ENCODE assay signal across 30 cellular contexts in the genomic region with DNA sequence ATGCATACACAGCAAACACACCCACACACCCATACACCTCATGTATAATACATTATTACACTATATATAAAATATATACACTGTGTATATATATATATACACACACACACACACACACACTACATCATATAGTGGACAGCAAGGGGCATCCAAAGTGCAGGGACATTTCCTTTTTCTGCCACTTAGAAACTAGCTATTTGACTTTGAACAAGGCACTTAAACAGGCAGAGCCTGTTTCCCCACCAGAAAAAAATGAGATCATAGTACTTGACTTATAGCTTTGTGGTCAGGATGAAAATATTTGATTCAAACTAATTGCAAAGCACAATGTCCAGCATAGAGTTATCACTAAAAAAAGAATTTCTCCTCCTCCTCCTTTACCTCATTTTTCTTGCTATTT.
"Had no signal": no experiment of that assay in that cellular context is flagged by ENCODE, and none has a peak within 500 bp of the region (broad histone marks: within the 10 kb centered on the region; RNA-seq: fewer than 3 reads in every experiment).

No MANE protein-coding gene starts in this region.

- DNase-seq: activated CD4-positive, alpha-beta memory T cell treated with anti-CD3 and anti-CD28 coated beads, Interleukin-2, amount 10 ng/mL, durations not matched to agents 7 days and 5 days; activated CD4-positive, alpha-beta T cell treated with anti-CD3 and anti-CD28 coated beads for 1 hour; activated CD4-positive, alpha-beta T cell treated with anti-CD3 and anti-CD28 coated beads for 48 hours; activated CD4-positive, CD25-positive, alpha-beta regulatory T cell; activated CD8-positive, alpha-beta memory T cell treated with anti-CD3 and anti-CD28 coated beads for 24 hours; activated CD8-positive, alpha-beta memory T cell treated with anti-CD3 and anti-CD28 coated beads, Interleukin-2, amount 10 ng/mL, durations not matched to agents 7 days and 5 days; activated CD8-positive, alpha-beta memory T cell treated with anti-CD3 and anti-CD28 coated beads, Interleukin-2, amount 50 U/mL, for 48 hours; activated effector memory CD4-positive, alpha-beta T cell treated with Interleukin-2 at 50 U/mL for 16 hours; activated naive CD4-positive, alpha-beta T cell treated with anti-CD3 and anti-CD28 coated beads, Interleukin-2, amount 10 ng/mL, durations not matched to agents 7 days and 5 days; activated naive CD8-positive, alpha-beta T cell treated with anti-CD3 and anti-CD28 coated beads, Interleukin-2, amount 50 U/mL, for 24 hours; activated T-cell treated with anti-CD3 and anti-CD28 coated beads, Interleukin-2, amount 50 U/mL, for 48 hours; caudate nucleus; cerebellar nuclear complex; NCI-H1105; NCI-H1417 treated with DMSO at 0.1 percent for 48 hours; NCI-H187 treated with DMSO at 0.1 percent for 48 hours; NCI-H2081; NCI-H345; NCI-H526 treated with DMSO at 0.1 percent for 48 hours; PC-3; Peyer's patch; RPMI8226; SHP77 treated with DMSO at 0.1 percent for 48 hours; SK-N-SH; T-cell; T-helper 17 cell; WERI-Rb-1 had no signal

- H3K9me3 ChIP-seq: Peyer's patch, SJSA1, SK-N-SH had no signal

- H3K4me2 ChIP-seq: SK-N-SH had no signal

- H3K9me3 Mint-ChIP-seq: activated CD4-positive, alpha-beta memory T cell treated with anti-CD3 and anti-CD28 coated beads, Interleukin-2, amount 10 ng/mL, durations not matched to agents 7 days and 5 days; activated naive CD4-positive, alpha-beta T cell treated with anti-CD3 and anti-CD28 coated beads, Interleukin-2, amount 10 ng/mL, durations not matched to agents 7 days and 5 days; activated naive CD8-positive, alpha-beta T cell treated with anti-CD3 and anti-CD28 coated beads, Interleukin-2, amount 50 U/mL, for 24 hours; brain; T-cell had no signal

- H3K4me3 ChIP-seq: Peyer's patch, SJSA1 had no signal

- H3K36me3 Mint-ChIP-seq: activated CD8-positive, alpha-beta memory T cell treated with anti-CD3 and anti-CD28 coated beads, Interleukin-2, amount 10 ng/mL, durations not matched to agents 7 days and 5 days; activated naive CD4-positive, alpha-beta T cell treated with anti-CD3 and anti-CD28 coated beads, Interleukin-2, amount 10 ng/mL, durations not matched to agents 7 days and 5 days; activated naive CD8-positive, alpha-beta T cell; brain; T-cell had no signal

- H3K27me3 ChIP-seq: Peyer's patch, SJSA1 had no signal

- H3K4me3 Mint-ChIP-seq: activated CD4-positive, alpha-beta memory T cell treated with anti-CD3 and anti-CD28 coated beads, Interleukin-2, amount 10 ng/mL, durations not matched to agents 7 days and 5 days; activated CD8-positive, alpha-beta memory T cell treated with anti-CD3 and anti-CD28 coated beads, Interleukin-2, amount 10 ng/mL, durations not matched to agents 7 days and 5 days; activated naive CD4-positive, alpha-beta T cell treated with anti-CD3 and anti-CD28 coated beads, Interleukin-2, amount 10 ng/mL, durations not matched to agents 7 days and 5 days; activated naive CD8-positive, alpha-beta T cell; activated naive CD8-positive, alpha-beta T cell treated with anti-CD3 and anti-CD28 coated beads, Interleukin-2, amount 50 U/mL, for 24 hours; brain; T-cell; T-helper 17 cell had no signal

- H3K27me3 Mint-ChIP-seq: brain had no signal

- H3K9ac ChIP-seq: SK-N-SH had no signal

- H3K4me1 ChIP-seq: Peyer's patch, SJSA1 had no signal

- H3K4me1 Mint-ChIP-seq: activated CD4-positive, alpha-beta memory T cell treated with anti-CD3 and anti-CD28 coated beads, Interleukin-2, amount 10 ng/mL, durations not matched to agents 7 days and 5 days; activated CD8-positive, alpha-beta memory T cell treated with anti-CD3 and anti-CD28 coated beads, Interleukin-2, amount 10 ng/mL, durations not matched to agents 7 days and 5 days; activated naive CD4-positive, alpha-beta T cell treated with anti-CD3 and anti-CD28 coated beads, Interleukin-2, amount 10 ng/mL, durations not matched to agents 7 days and 5 days; activated naive CD8-positive, alpha-beta T cell treated with anti-CD3 and anti-CD28 coated beads, Interleukin-2, amount 50 U/mL, for 24 hours; T-cell; T-helper 17 cell had no signal

- H3K27ac Mint-ChIP-seq: activated CD4-positive, alpha-beta memory T cell treated with anti-CD3 and anti-CD28 coated beads, Interleukin-2, amount 10 ng/mL, durations not matched to agents 7 days and 5 days; activated CD8-positive, alpha-beta memory T cell treated with anti-CD3 and anti-CD28 coated beads, Interleukin-2, amount 10 ng/mL, durations not matched to agents 7 days and 5 days; activated naive CD4-positive, alpha-beta T cell treated with anti-CD3 and anti-CD28 coated beads, Interleukin-2, amount 10 ng/mL, durations not matched to agents 7 days and 5 days; activated naive CD8-positive, alpha-beta T cell; activated naive CD8-positive, alpha-beta T cell treated with anti-CD3 and anti-CD28 coated beads, Interleukin-2, amount 50 U/mL, for 24 hours; brain; T-cell; T-helper 17 cell had no signal

- H3K36me3 ChIP-seq: Peyer's patch, SJSA1, WERI-Rb-1 had no signal

- H3K27ac ChIP-seq: Peyer's patch, SJSA1, WERI-Rb-1 had no signal

- ATAC-seq: activated CD8-positive, alpha-beta memory T cell treated with anti-CD3 and anti-CD28 coated beads, Interleukin-2, amount 10 ng/mL, durations not matched to agents 7 days and 5 days; activated naive CD8-positive, alpha-beta T cell treated with anti-CD3 and anti-CD28 coated beads, Interleukin-2, amount 50 U/mL, for 24 hours; PC-3; T-cell; T-helper 17 cell had no signal
